In genomic region chr1:214337536-214337935, GRCh38 we compare ENCODE assay signal across 12 cellular contexts. TPM values are rescaled to one million over a fixed set of nuclear protein-coding genes. Genes with fewer than 3 reads are reported as not detected.
DNase-seq lines count a peak whose midpoint lies in the region; TF ChIP-seq lines count a peak whose summit lies in the region.
"Had no signal": no experiment of that assay in that cellular context is flagged by ENCODE, and none has a peak within 500 bp of the region (broad histone marks: within the 10 kb centered on the region; RNA-seq: fewer than 3 reads in every experiment).

No MANE protein-coding gene starts in this region.

- peaks cover 32% of the 10 kb centered on the region for H3K36me3 Mint-ChIP-seq in activated CD4-positive, alpha-beta memory T cell treated with anti-CD3 and anti-CD28 coated beads for 36 hours

- TF ChIP-seq CTCF in AG10803 (conservative IDR thresholded peaks at IDR 0.05; ENCODE audit: low read length): no peak
- no peak for TF ChIP-seq CTCF in fibroblast of mammary gland (conservative IDR thresholded peaks at IDR 0.05; ENCODE audit: control insufficient read depth, insufficient read depth, low read depth, low read length)
- no peak for TF ChIP-seq CTCF in GM13976 (IDR thresholded peaks at IDR 0.05; ENCODE audit: borderline replicate concordance, control extremely low read depth, extremely low read depth, insufficient read depth, missing control alignments)

- intact Hi-C loops in activated CD4-positive, alpha-beta memory T cell treated with anti-CD3 and anti-CD28 coated beads for 36 hours (cut with micrococcal nuclease): no loop called here

- no peaks in the 10 kb centered on the region for H3K27me3 Mint-ChIP-seq in activated CD4-positive, alpha-beta memory T cell treated with anti-CD3 and anti-CD28 coated beads for 36 hours
- H3K27me3 Mint-ChIP-seq: activated naive CD8-positive, alpha-beta T cell had no signal

- peaks cover 32% of the 10 kb centered on the region for H3K4me1 ChIP-seq in muscle layer of colon (ENCODE audit: insufficient read depth, low read length)

- POLR2A ChIA-PET in activated CD4-positive, alpha-beta memory T cell treated with anti-CD3 and anti-CD28 coated beads for 36 hours (lab: Charles Lee): no interaction called here

- no peaks in the 10 kb centered on the region for H3K9me3 Mint-ChIP-seq in activated CD4-positive, alpha-beta memory T cell treated with anti-CD3 and anti-CD28 coated beads for 36 hours

- peak overlapping the region; percentile 18 for H3K27ac ChIP-seq in muscle layer of colon (ENCODE audit: low read depth, low read length)
- H3K27ac ChIP-seq: spleen had no signal

- peak overlapping the region; percentile 38 for H3K9ac ChIP-seq in muscle layer of colon (ENCODE audit: low read length)

- CTCF ChIA-PET in activated CD4-positive, alpha-beta memory T cell treated with anti-CD3 and anti-CD28 coated beads for 36 hours (lab: Charles Lee): no interaction called here

- no peaks in the 10 kb centered on the region for H3K9me3 ChIP-seq in muscle layer of colon (ENCODE audit: low read length)
- H3K9me3 ChIP-seq: MG63, spleen had no signal

- in situ Hi-C loops in GM13976 (cut with MboI; ENCODE audit: low sequenced_read_pairs, unreplicated experiment): loop anchor here (10.0 kb wide), 1 partner anchor 247 kb away; no protein-coding TSS in a partner anchor

- no peaks in the 10 kb centered on the region for H3K36me3 ChIP-seq in muscle layer of colon (ENCODE audit: insufficient read depth, low read length)

- no peak overlapping the region for H3K4me3 Mint-ChIP-seq in activated CD4-positive, alpha-beta memory T cell treated with anti-CD3 and anti-CD28 coated beads for 36 hours
- H3K4me3 Mint-ChIP-seq: activated naive CD8-positive, alpha-beta T cell had no signal

- no peaks in the 10 kb centered on the region for H3K4me1 Mint-ChIP-seq in activated CD4-positive, alpha-beta memory T cell treated with anti-CD3 and anti-CD28 coated beads for 36 hours (ENCODE audit: low read depth)

- DNase-seq in AG10803 (ENCODE audit: low read depth) (peak; percentile 96), RPMI7951 (ENCODE audit: low read depth) (peak; percentile 24), fibroblast of mammary gland (ENCODE audit: low read depth) (peak; percentile 56), SW 1271 (lab: John Stamatoyannopoulos, UW) (no peak), GM13976 (ENCODE audit: low spot score) (no peak)
- no peak for DNase-seq in activated CD4-positive, alpha-beta memory T cell treated with anti-CD3 and anti-CD28 coated beads for 36 hours
- no peak for DNase-seq in activated effector memory CD4-positive, alpha-beta T cell treated with anti-CD3 and anti-CD28 coated beads, Interleukin-2, amount 50 U/mL, for 16 hours
- DNase-seq: MG63, NCI-H526 treated with DMSO at 0.1 percent for 48 hours, spleen had no signal

- H3K4me3 ChIP-seq in AG10803 (ENCODE audit: low read length) (no peak overlapping the region), fibroblast of mammary gland (ENCODE audit: control insufficient read depth, low read depth, low read length) (no peak overlapping the region), muscle layer of colon (ENCODE audit: low read depth in 1 of 2, low read length in 2 of 2) (peak overlapping the region in 1 of 2 donors; percentile 36)
- H3K4me3 ChIP-seq: MG63, spleen had no signal

- no peaks in the 10 kb centered on the region for H3K27me3 ChIP-seq in muscle layer of colon (ENCODE audit: control insufficient read depth in 1 of 2, insufficient read depth in 2 of 2, low read length in 2 of 2)
- H3K27me3 ChIP-seq: MG63, spleen had no signal

- no peak overlapping the region for H3K27ac Mint-ChIP-seq in activated CD4-positive, alpha-beta memory T cell treated with anti-CD3 and anti-CD28 coated beads for 36 hours
- H3K27ac Mint-ChIP-seq: activated naive CD8-positive, alpha-beta T cell had no signal

RNA-seq across cellular contexts. Expression of gene SMYD2, which starts 56.6 kb away (rescaled TPM):
- 75.5 and 82.2 TPM in 2 replicates for total RNA-seq in RPMI7951 (2014; rRNA removed; shearing (Covaris generic))
- total RNA-seq in activated CD4-positive, alpha-beta memory T cell treated with anti-CD3 and anti-CD28 coated beads for 36 hours: 10 to 100 TPM; 31.1 to 32.8 TPM

Comparison
In these comparisons a context has a peak if more than half of its experiments do, and no peak if none do; other contexts are left out.
1. DNase-seq: peak in AG10803 (single experiment), RPMI7951 (single experiment) and fibroblast of mammary gland (single experiment); none in activated CD4-positive, alpha-beta memory T cell treated with anti-CD3 and anti-CD28 coated beads for 36 hours (single experiment), activated effector memory CD4-positive, alpha-beta T cell treated with anti-CD3 and anti-CD28 coated beads, Interleukin-2, amount 50 U/mL, for 16 hours (single experiment), SW 1271 (0 of 2) and GM13976 (single experiment).